In the genomic region with DNA sequence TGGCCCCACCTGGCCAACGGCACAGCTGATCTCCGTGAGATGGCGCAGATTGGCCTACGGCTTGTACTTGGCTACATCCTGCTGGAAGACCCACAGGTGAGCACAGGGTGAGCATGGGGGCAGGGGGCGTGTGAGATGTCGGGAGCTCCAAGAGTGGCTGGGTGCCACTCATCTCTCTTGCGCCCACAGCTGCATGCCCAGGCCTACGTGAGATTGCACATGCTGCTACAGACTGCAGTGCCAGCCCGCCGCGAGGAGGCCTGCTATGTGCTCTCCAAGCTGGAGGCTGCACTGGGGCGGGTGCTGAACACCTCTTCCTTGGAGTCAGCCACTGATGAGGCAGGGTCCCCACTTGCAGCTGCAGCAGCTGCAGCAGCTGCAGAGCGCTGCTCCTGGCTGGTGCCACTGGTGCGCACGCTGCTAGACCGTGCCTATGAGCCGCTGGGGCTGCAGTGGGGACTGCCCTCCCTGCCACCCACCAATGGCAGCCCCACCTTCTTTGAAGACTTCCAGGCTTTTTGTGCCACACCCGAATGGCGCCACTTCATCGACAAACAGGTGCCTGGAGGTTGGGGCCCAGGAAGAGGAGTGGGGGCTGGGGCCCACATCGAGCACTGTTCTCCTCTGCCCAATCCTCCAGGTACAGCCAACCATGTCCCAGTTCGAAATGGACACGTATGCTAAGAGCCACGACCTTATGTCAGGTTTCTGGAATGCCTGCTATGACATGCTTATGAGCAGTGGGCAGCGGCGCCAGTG, we compare ENCODE assay signal across 17 cellular contexts.
"Had no signal": no experiment of that assay in that cellular context is flagged by ENCODE, and none has a peak within 500 bp of the region (broad histone marks: within the 10 kb centered on the region; RNA-seq: fewer than 3 reads in every experiment).

No MANE protein-coding gene starts in this region.

- ATAC-seq: activated naive CD4-positive, alpha-beta T cell treated with anti-CD3 and anti-CD28 coated beads, Interleukin-2, amount 50 U/mL, for 72 hours; esophagus mucosa; left lobe of liver had no signal

- H3K27me3 ChIP-seq: ovary, suprapubic skin, uterus had no signal

- H3K4me3 ChIP-seq: ovary, SK-N-MC, skin epidermis, suprapubic skin, uterus had no signal

- H3K27ac ChIP-seq: ovary, SK-N-MC, skin epidermis, suprapubic skin, uterus had no signal

- H3K4me3 Mint-ChIP-seq: activated CD4-positive, alpha-beta T cell treated with anti-CD3 and anti-CD28 coated beads, Interleukin-2, amount 10 ng/mL, durations not matched to agents 24 days and 14 days; brain; dendritic cell treated with granulocyte-macrophage colony-stimulating factor and Interleukin-4, amounts not matched to agents 40 ng/mL and 50 ng/mL, for 4 days; endodermal cell; T-helper 1 cell treated with Interleukin-12 subunit alpha and Interleukin-12 subunit beta and Interleukin-4 antibody, amounts not matched to agents 30 μg/mL and 1 μg/mL, for 36 hours; WTC11 had no signal

- H3K27ac Mint-ChIP-seq: activated CD4-positive, alpha-beta T cell treated with anti-CD3 and anti-CD28 coated beads, Interleukin-2, amount 10 ng/mL, durations not matched to agents 24 days and 14 days; activated naive CD4-positive, alpha-beta T cell treated with anti-CD3 and anti-CD28 coated beads, Interleukin-2, amount 50 U/mL, for 72 hours; endodermal cell; T-helper 1 cell treated with Interleukin-12 subunit alpha and Interleukin-12 subunit beta and Interleukin-4 antibody, amounts not matched to agents 30 μg/mL and 1 μg/mL, for 36 hours; WTC11 had no signal

- H3K36me3 Mint-ChIP-seq: brain had no signal

- DNase-seq: activated CD4-positive, alpha-beta T cell treated with anti-CD3 and anti-CD28 coated beads, Interleukin-2, amount 10 ng/mL, durations not matched to agents 24 days and 14 days; activated CD8-positive, alpha-beta memory T cell treated with anti-CD3 and anti-CD28 coated beads for 24 hours; amniotic stem cell; stimulated activated naive CD4-positive, alpha-beta T cell; uterus had no signal

- H3K9me3 ChIP-seq: ovary, suprapubic skin, uterus had no signal

- H3K4me1 Mint-ChIP-seq: brain had no signal

- H3K27me3 Mint-ChIP-seq: activated CD4-positive, alpha-beta T cell treated with anti-CD3 and anti-CD28 coated beads, Interleukin-2, amount 10 ng/mL, durations not matched to agents 24 days and 14 days; brain; dendritic cell treated with granulocyte-macrophage colony-stimulating factor and Interleukin-4, amounts not matched to agents 40 ng/mL and 50 ng/mL, for 4 days had no signal

- H3K4me1 ChIP-seq: suprapubic skin, uterus had no signal

- H3K36me3 ChIP-seq: ovary, uterus had no signal

- H3K9me3 Mint-ChIP-seq: activated CD4-positive, alpha-beta T cell treated with anti-CD3 and anti-CD28 coated beads, Interleukin-2, amount 10 ng/mL, durations not matched to agents 24 days and 14 days; activated naive CD4-positive, alpha-beta T cell treated with anti-CD3 and anti-CD28 coated beads, Interleukin-2, amount 50 U/mL, for 72 hours; brain; dendritic cell treated with granulocyte-macrophage colony-stimulating factor and Interleukin-4, amounts not matched to agents 40 ng/mL and 50 ng/mL, for 4 days; endodermal cell; T-helper 1 cell treated with Interleukin-12 subunit alpha and Interleukin-12 subunit beta and Interleukin-4 antibody, amounts not matched to agents 30 μg/mL and 1 μg/mL, for 36 hours; WTC11 had no signal
